8 cellular contexts compared by ENCODE assay signal in the genomic region with DNA sequence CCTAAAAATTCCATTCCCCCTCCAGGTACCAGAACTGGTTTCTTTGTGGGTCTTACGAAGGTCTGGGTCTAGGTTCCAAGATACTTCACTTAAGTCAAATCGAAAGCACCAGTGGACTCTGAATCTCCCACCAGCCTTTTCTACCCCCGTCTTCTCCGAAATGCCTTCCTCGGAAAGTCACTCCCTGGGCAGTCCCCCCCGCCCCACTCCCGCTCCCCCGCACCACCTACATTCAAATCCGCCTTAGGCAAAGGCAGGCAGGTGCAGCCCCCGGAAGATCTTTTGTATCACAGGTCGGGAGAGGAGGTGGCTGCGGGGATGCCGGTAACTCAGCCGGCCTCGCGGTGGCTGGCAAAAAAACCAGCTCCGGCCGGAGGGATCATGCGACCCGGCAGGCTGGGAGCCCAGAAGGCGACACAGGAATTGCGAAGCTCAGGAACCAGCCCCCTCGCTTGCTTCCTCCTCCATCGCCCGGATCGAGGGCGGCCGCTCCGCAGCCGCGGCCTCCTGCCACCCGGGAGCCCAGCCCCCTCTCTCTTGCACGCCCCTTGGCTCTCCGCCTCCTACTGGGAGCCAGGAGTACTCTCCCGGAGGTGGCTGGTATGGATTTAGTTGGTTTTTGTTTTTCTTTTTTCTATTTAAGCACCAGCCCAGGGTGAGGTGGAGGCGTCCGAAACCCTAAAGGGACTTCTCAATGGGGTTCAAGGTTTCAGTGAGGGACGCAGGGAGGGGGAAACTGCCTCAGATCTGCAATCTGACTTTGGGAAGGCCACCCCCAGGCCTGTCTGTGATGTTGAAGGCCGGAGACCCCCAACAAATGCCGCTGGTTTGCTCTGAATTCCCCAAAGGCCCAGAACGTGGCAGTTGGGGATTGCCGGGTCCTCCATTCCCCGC. TPM values are rescaled to one million over a fixed set of nuclear protein-coding genes. Genes with fewer than 3 reads are reported as not detected.
DNase-seq lines count a peak whose midpoint lies in the region; ATAC-seq and TF ChIP-seq lines count a peak whose summit lies in the region.

A gene (minus strand): TSS at position 481 of the 894 bp plus-strand sequence. CDS start 650 bp downstream, outside the sequence.

- H3K4me3 ChIP-seq in neural cell (ENCODE audit: low read length) (peak within 1 kb of the TSS; percentile 73), stomach smooth muscle (ENCODE audit: low read length in 2 of 2) (peak within 1 kb of the TSS; percentile 92 to 96)

- peak within 1 kb of the TSS; percentile 99 for H3K4me2 ChIP-seq in neural cell (ENCODE audit: low read length)

- TF ChIP-seq RAD21 in neural cell (conservative IDR thresholded peaks at IDR 0.05), result peak; percentile 47

- peak; percentile 30 for ATAC-seq in GM18907 (IDR thresholded peaks at IDR 0.05; ENCODE audit: unreplicated experiment)

- H3F3A ChIP-seq in neural cell (ENCODE audit: insufficient read depth, low read length, poor library complexity, severe bottlenecking), result no peaks in the 10 kb centered on the region

- TF ChIP-seq EP300 in neural cell (conservative IDR thresholded peaks at IDR 0.05; ENCODE audit: poor library complexity, severe bottlenecking), result no peak

- peaks cover 52% of the 10 kb centered on the region for H3K79me2 ChIP-seq in neural cell (replicated peaks; ENCODE audit: insufficient read depth, low read length)

- DNase-seq in AG08396 (ENCODE audit: low spot score) (peak; percentile 84), LHCN-M2 (ENCODE audit: low read depth) (peak; percentile 90), SHP77 treated with DMSO at 0.1 percent for 48 hours (lab: John Stamatoyannopoulos, UW) (peak; percentile 57), activated gamma-delta T cell (lab: John Stamatoyannopoulos, UW) (peak; percentile 41), fibroblast of the conjunctiva (ENCODE audit: low read depth) (peak; percentile 82)

- H4K20me1 ChIP-seq in neural cell (ENCODE audit: insufficient read depth), result no peaks in the 10 kb centered on the region

- H3K9me3 ChIP-seq in neural cell (ENCODE audit: low read length), result no peaks in the 10 kb centered on the region
- H3K9me3 ChIP-seq in stomach smooth muscle (ENCODE audit: control insufficient read depth in 2 of 2, low read length in 2 of 2), result no peaks in the 10 kb centered on the region

- H3K27ac ChIP-seq in neural cell (ENCODE audit: low read length) (peak within 1 kb of the TSS; percentile 100), stomach smooth muscle (ENCODE audit: low read length) (peak within 1 kb of the TSS; percentile 98)

- H3K4me1 ChIP-seq in stomach smooth muscle (ENCODE audit: control insufficient read depth, insufficient read depth, low read length), result peaks cover 45% of the 10 kb centered on the region

- peak within 1 kb of the TSS; percentile 74 for H2AFZ ChIP-seq in neural cell (ENCODE audit: low read depth, low read length)

- H3K27me3 ChIP-seq in neural cell (ENCODE audit: insufficient read depth, low read depth, low read length) (no peaks in the 10 kb centered on the region), stomach smooth muscle (ENCODE audit: control insufficient read depth in 1 of 2, insufficient read depth in 2 of 2, low read length in 2 of 2) (no peaks in the 10 kb centered on the region)

- TF ChIP-seq CTCF in neural cell (IDR thresholded peaks at IDR 0.05; ENCODE audit: poor library complexity, severe bottlenecking), result peak; percentile 84

- H3K36me3 ChIP-seq in neural cell (ENCODE audit: insufficient read depth, low read length) (no peaks in the 10 kb centered on the region), stomach smooth muscle (ENCODE audit: control insufficient read depth in 2 of 2, insufficient read depth in 2 of 2, low read length in 2 of 2) (peaks cover 4 to 17% of the 10 kb centered on the region in 2 donors)

- H3K9me2 ChIP-seq in neural cell (ENCODE audit: insufficient read depth, low read length), result no peaks in the 10 kb centered on the region

- H3K9ac ChIP-seq in neural cell (ENCODE audit: low read length) (peak within 1 kb of the TSS; percentile 99), stomach smooth muscle (ENCODE audit: low read length in 2 of 2) (peak within 1 kb of the TSS; percentile 98 to 100)

TF ChIP-seq in neural cell, 6 proteins besides CTCF, POLR2A, EP300 and RAD21:
- no peak for TF ChIP-seq MXI1 (conservative IDR thresholded peaks at IDR 0.05; ENCODE audit: poor library complexity, severe bottlenecking)
- peak; percentile 71 for TF ChIP-seq POLR2AphosphoS5 (IDR thresholded peaks at IDR 0.05)
- peak; percentile 49 for TF ChIP-seq SMC3 (conservative IDR thresholded peaks at IDR 0.05; ENCODE audit: poor library complexity)
- TF ChIP-seq EZH2 (IDR thresholded peaks at IDR 0.05; ENCODE audit: borderline replicate concordance, insufficient read depth, low read length, poor library complexity, severe bottlenecking), result no peak
- TF ChIP-seq, protein P1, sequence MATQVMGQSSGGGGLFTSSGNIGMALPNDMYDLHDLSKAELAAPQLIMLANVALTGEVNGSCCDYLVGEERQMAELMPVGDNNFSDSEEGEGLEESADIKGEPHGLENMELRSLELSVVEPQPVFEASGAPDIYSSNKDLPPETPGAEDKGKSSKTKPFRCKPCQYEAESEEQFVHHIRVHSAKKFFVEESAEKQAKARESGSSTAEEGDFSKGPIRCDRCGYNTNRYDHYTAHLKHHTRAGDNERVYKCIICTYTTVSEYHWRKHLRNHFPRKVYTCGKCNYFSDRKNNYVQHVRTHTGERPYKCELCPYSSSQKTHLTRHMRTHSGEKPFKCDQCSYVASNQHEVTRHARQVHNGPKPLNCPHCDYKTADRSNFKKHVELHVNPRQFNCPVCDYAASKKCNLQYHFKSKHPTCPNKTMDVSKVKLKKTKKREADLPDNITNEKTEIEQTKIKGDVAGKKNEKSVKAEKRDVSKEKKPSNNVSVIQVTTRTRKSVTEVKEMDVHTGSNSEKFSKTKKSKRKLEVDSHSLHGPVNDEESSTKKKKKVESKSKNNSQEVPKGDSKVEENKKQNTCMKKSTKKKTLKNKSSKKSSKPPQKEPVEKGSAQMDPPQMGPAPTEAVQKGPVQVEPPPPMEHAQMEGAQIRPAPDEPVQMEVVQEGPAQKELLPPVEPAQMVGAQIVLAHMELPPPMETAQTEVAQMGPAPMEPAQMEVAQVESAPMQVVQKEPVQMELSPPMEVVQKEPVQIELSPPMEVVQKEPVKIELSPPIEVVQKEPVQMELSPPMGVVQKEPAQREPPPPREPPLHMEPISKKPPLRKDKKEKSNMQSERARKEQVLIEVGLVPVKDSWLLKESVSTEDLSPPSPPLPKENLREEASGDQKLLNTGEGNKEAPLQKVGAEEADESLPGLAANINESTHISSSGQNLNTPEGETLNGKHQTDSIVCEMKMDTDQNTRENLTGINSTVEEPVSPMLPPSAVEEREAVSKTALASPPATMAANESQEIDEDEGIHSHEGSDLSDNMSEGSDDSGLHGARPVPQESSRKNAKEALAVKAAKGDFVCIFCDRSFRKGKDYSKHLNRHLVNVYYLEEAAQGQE (IDR thresholded peaks at IDR 0.05; ENCODE audit: borderline replicate concordance), result peak; percentile 60
- peak; percentile 93 for TF ChIP-seq TAF1 (IDR thresholded peaks at IDR 0.05; ENCODE audit: low read depth)

RNA-seq across cellular contexts. Expression of the gene that starts here (rescaled TPM):
- total RNA-seq in LHCN-M2 (2014; rRNA removed), result 328 and 368 TPM in 2 replicates
- 240 TPM for polyA plus RNA-seq in LHCN-M2 (2012)
- polyA plus RNA-seq in neural cell, result 125 and 134 TPM in 2 replicates
- 140 and 152 TPM in 2 replicates for polyA minus RNA-seq in neural cell

Comparison
In these comparisons a context has a peak if more than half of its experiments do, and no peak if none do; other contexts are left out.
1. Peak in every context shown above with its lines: DNase-seq, ATAC-seq, H3K4me3 ChIP-seq and H3K27ac ChIP-seq.